5 cellular contexts compared by ENCODE assay signal in genomic region chr1:16775290-16775689, GRCh38. TPM values are rescaled to one million over a fixed set of nuclear protein-coding genes. Genes with fewer than 3 reads are reported as not detected.
"Had no signal": no experiment of that assay in that cellular context is flagged by ENCODE, and none has a peak within 500 bp of the region (broad histone marks: within the 10 kb centered on the region; RNA-seq: fewer than 3 reads in every experiment).

No MANE protein-coding gene starts in this region.

RNA-seq across cellular contexts. Expression of gene RNU1-4, which starts 35.0 kb away (rescaled TPM):
- polyA plus RNA-seq: adrenal gland, aorta, cardiac muscle cell, esophagus, foreskin keratinocyte had no signal
